8 cellular contexts compared by ENCODE assay signal in genomic region chr15:80059786-80060489, GRCh38. TPM values are rescaled to one million over a fixed set of nuclear protein-coding genes. Genes with fewer than 3 reads are reported as not detected.
DNase-seq lines count a peak whose midpoint lies in the region; ATAC-seq and TF ChIP-seq lines count a peak whose summit lies in the region.

No MANE protein-coding gene starts in this region.

- H3K36me3 ChIP-seq in A673 (ENCODE audit: insufficient read depth, low read length, poor library complexity, severe bottlenecking) (no peaks in the 10 kb centered on the region), esophagus squamous epithelium (no peaks in the 10 kb centered on the region)

- H3K4me1 ChIP-seq in A673 (ENCODE audit: insufficient read depth, low read length, poor library complexity, severe bottlenecking): peaks cover 21% of the 10 kb centered on the region
- H3K4me1 ChIP-seq in esophagus squamous epithelium: peaks cover 8 to 41% (median 22%) of the 10 kb centered on the region in 3 donors

- peaks cover 0 to 2% (median 0%) of the 10 kb centered on the region in 3 donors for H3K27me3 Mint-ChIP-seq in naive B cell

- CTCF ChIA-PET in A673 (lab: Charles Lee): interaction anchor here (1.0 kb wide), 1 partner anchor 12 kb away, joined by 5 read pairs; no protein-coding TSS in a partner anchor

- WGBS in esophagus squamous epithelium, 2 donors: 0% methylated on average over 2 to 7 of the region's 72 CpGs

- H3K4me1 Mint-ChIP-seq in naive B cell: peaks cover 18 to 49% (median 44%) of the 10 kb centered on the region in 3 donors

- intact Hi-C loops in A673 (cut with micrococcal nuclease; ENCODE audit: unreplicated experiment): loop anchor here (5.0 to 10.0 kb wide), 3 partner anchors 135 to 1188 kb away; partner anchors contain the start of gene MORF4L1
- intact Hi-C loops in esophagus squamous epithelium (cut with DNase I): loop anchor here (10.0 kb wide), 1 partner anchor 105 kb away; no protein-coding TSS in a partner anchor

- in situ Hi-C loops in GM13977 (cut with MboI; ENCODE audit: low pct_unique_long_range_greater_than_20kb, low sequenced_read_pairs, unreplicated experiment): no loop called here

- H3K27ac ChIP-seq in A673 (ENCODE audit: low read depth, low read length, poor library complexity, severe bottlenecking) (peak overlapping the region; percentile 92), esophagus squamous epithelium (peak overlapping the region; percentile 93 to 99 (median 98))

- peak in 1 of 4 donors; percentile 51 for TF ChIP-seq POLR2A in esophagus squamous epithelium (IDR thresholded peaks at IDR 0.05)

- H3K4me3 Mint-ChIP-seq in naive B cell: peak overlapping the region; percentile 91 to 97 (median 95)

- TF ChIP-seq CTCF in A673 (conservative IDR thresholded peaks at IDR 0.05; ENCODE audit: low read depth, low read length) (no peak), GM13977 (IDR thresholded peaks at IDR 0.05; ENCODE audit: extremely low read depth, insufficient read depth, missing control alignments) (no peak), esophagus squamous epithelium (IDR thresholded peaks at IDR 0.05) (no peak)

- H3K27ac Mint-ChIP-seq in naive B cell: peak overlapping the region; percentile 93 to 98 (median 95)

- peak; percentile 74 for DNase-seq in A673 (ENCODE audit: low spot score)
- peak; percentile 85 for DNase-seq in GM13977 (ENCODE audit: low spot score)
- peak; percentile 49 for DNase-seq in NCI-H146 treated with DMSO at 0.1 percent for 48 hours (lab: John Stamatoyannopoulos, UW; ENCODE audit: unreplicated experiment)
- peak; percentile 56 to 78 for DNase-seq in activated CD4-positive, alpha-beta T cell treated with anti-CD3 and anti-CD28 coated beads, Interleukin-2, amount 50 U/mL, for 48 hours
- DNase-seq in esophagus squamous epithelium (lab: John Stamatoyannopoulos, UW): no peak
- peak; percentile 12 for DNase-seq in naive B cell
- peak; percentile 41 for DNase-seq in superior temporal gyrus (ENCODE audit: extremely low spot score)

- ATAC-seq in HG02763 (IDR thresholded peaks at IDR 0.05; ENCODE audit: unreplicated experiment) (peak; percentile 55), naive B cell (ENCODE audit: low read depth in 2 of 2) (peak; percentile 65 to 69)

- no peaks in the 10 kb centered on the region for H3K36me3 Mint-ChIP-seq in naive B cell

- POLR2A ChIA-PET in A673 (lab: Charles Lee; ENCODE audit: low non-redundant PET): no interaction called here

- H3K27me3 ChIP-seq in A673 (replicated peaks; ENCODE audit: insufficient read depth, low read depth, low read length, poor library complexity) (no peaks in the 10 kb centered on the region), esophagus squamous epithelium (peaks cover 0 to 3% (median 0%) of the 10 kb centered on the region in 4 donors)

- no TSS peak for BruUV-seq in A673 (replicated peaks; lab: Mats Ljungman, UMichigan)

- H3K9me3 ChIP-seq in A673 (ENCODE audit: low read depth, low read length, poor library complexity, severe bottlenecking): no peaks in the 10 kb centered on the region
- H3K9me3 ChIP-seq in esophagus squamous epithelium: no peaks in the 10 kb centered on the region

- H3K4me3 ChIP-seq in A673 (ENCODE audit: low read depth, low read length, poor library complexity, severe bottlenecking): peak overlapping the region; percentile 73
- peak overlapping the region; percentile 72 to 97 (median 85) for H3K4me3 ChIP-seq in esophagus squamous epithelium

- no peaks in the 10 kb centered on the region for H3K9me3 Mint-ChIP-seq in naive B cell

RNA-seq across cellular contexts. Expression of gene ZFAND6, which starts 0.5 kb away (rescaled TPM):
- total RNA-seq in A673 (2021) (41.4 and 42.8 TPM in 2 replicates), esophagus squamous epithelium (100 to 1,000 TPM in 1 of 4 donors, 10 to 100 TPM in 3; 71.1 to 102 (median 82.5) TPM)
- polyA plus RNA-seq in naive B cell (ENCODE audit: low read depth in 6 of 6): 100 to 1,000 TPM; 106 to 189 (median 148) TPM
